In genomic region chr2:70140978-70141753, GRCh38 we compare ENCODE assay signal across 1 cellular context.
TF ChIP-seq lines count a peak whose summit lies in the region.

No MANE protein-coding gene starts in this region.

TF ChIP-seq in HepG2, 621 proteins besides CTCF, POLR2A, EP300 and RAD21 (continued from another document and continues in another):
- TF ChIP-seq HOMEZ (CRISPR knock-in tag; IDR thresholded peaks at IDR 0.05; ENCODE audit: low read depth) (no peak), GATAD2A (CRISPR knock-in tag; IDR thresholded peaks at IDR 0.05) (peak; percentile 6; the same call in 1 of the 2 replicates), ZNF597 (CRISPR knock-in tag; IDR thresholded peaks at IDR 0.05) (no peak), ZBED4 (CRISPR knock-in tag; IDR thresholded peaks at IDR 0.05; ENCODE audit: borderline replicate concordance) (no peak), GRHL1 (CRISPR knock-in tag; conservative IDR thresholded peaks at IDR 0.05) (no peak), ZC3H4 (CRISPR knock-in tag; IDR thresholded peaks at IDR 0.05; ENCODE audit: borderline replicate concordance) (peak; percentile 87), RFXAP (CRISPR knock-in tag; IDR thresholded peaks at IDR 0.05; ENCODE audit: borderline replicate concordance) (no peak), SMC3 (IDR thresholded peaks at IDR 0.05; ENCODE audit: low read length) (peak; percentile 11; the same call in 1 of the 2 replicates), ZNF446 (CRISPR knock-in tag; IDR thresholded peaks at IDR 0.05) (peak; percentile 58; the same call in 1 of the 2 replicates), ZNF382 (CRISPR knock-in tag; IDR thresholded peaks at IDR 0.05; ENCODE audit: borderline replicate concordance) (no peak), SYNCRIP (IDR thresholded peaks at IDR 0.05; ENCODE audit: insufficient read depth, low read depth, low read length) (no peak), YY1 (IDR thresholded peaks at IDR 0.05; ENCODE audit: insufficient read depth, insufficient replicate concordance, low read depth, low read length) (peak; percentile 0), XRCC5 (optimal IDR thresholded peaks at IDR 0.05; ENCODE audit: low read length) (no peak), ARID3A (IDR thresholded peaks at IDR 0.05; ENCODE audit: low read depth, low read length) (no peak), ZNF30 (CRISPR knock-in tag; IDR thresholded peaks at IDR 0.05) (no peak), MXD1 (CRISPR knock-in tag; IDR thresholded peaks at IDR 0.05) (no peak), ZNF652 (CRISPR knock-in tag; IDR thresholded peaks at IDR 0.05; ENCODE audit: borderline replicate concordance, low read depth) (peak; percentile 92), SKI (IDR thresholded peaks at IDR 0.05; ENCODE audit: partially characterized antibody) (no peak), KDM6A (CRISPR knock-in tag; IDR thresholded peaks at IDR 0.05; ENCODE audit: low read depth) (no peak), NBN (conservative IDR thresholded peaks at IDR 0.05) (no peak), NCOA5 (CRISPR knock-in tag; IDR thresholded peaks at IDR 0.05) (no peak), JUND (CRISPR knock-in tag; IDR thresholded peaks at IDR 0.05) (no peak), ZNF614 (CRISPR knock-in tag; IDR thresholded peaks at IDR 0.05; ENCODE audit: borderline replicate concordance) (peak; percentile 21; the same call in 1 of the 2 replicates), ZBTB8A (CRISPR knock-in tag; IDR thresholded peaks at IDR 0.05; ENCODE audit: borderline replicate concordance, low read depth) (no peak), ZNF572 (CRISPR knock-in tag; IDR thresholded peaks at IDR 0.05) (0 out of 2 replicates have a peak, but pooled peaks have one; percentile 8), HOXA9 (CRISPR knock-in tag; IDR thresholded peaks at IDR 0.05; ENCODE audit: borderline replicate concordance) (no peak), ZNF205 (CRISPR knock-in tag; IDR thresholded peaks at IDR 0.05) (no peak), ZNF224 (CRISPR knock-in tag; IDR thresholded peaks at IDR 0.05) (no peak; the same call in 1 of the 2 replicates), TRIM24 (CRISPR knock-in tag; IDR thresholded peaks at IDR 0.05) (no peak), GLI4 (CRISPR knock-in tag; IDR thresholded peaks at IDR 0.05; ENCODE audit: borderline replicate concordance) (no peak), SP4 (CRISPR knock-in tag; IDR thresholded peaks at IDR 0.05) (no peak), POGK (CRISPR knock-in tag; conservative IDR thresholded peaks at IDR 0.05) (0 out of 2 replicates have a peak, but pooled peaks have one; percentile 20), RERE (CRISPR knock-in tag; IDR thresholded peaks at IDR 0.05; ENCODE audit: low read depth) (no peak), ZBTB7A (CRISPR knock-in tag; IDR thresholded peaks at IDR 0.05) (no peak), ZNF317 (CRISPR knock-in tag; IDR thresholded peaks at IDR 0.05) (no peak), HNF4A (CRISPR knock-in tag; IDR thresholded peaks at IDR 0.05) (no peak), GABPA (IDR thresholded peaks at IDR 0.05; ENCODE audit: low read depth, low read length) (no peak), GABPA (CRISPR knock-in tag; IDR thresholded peaks at IDR 0.05; ENCODE audit: low read depth) (no peak), ZNF350 (CRISPR knock-in tag; IDR thresholded peaks at IDR 0.05; ENCODE audit: borderline replicate concordance, low read depth) (peak; percentile 68; the same call in 1 of the 2 replicates), ZNF501 (CRISPR knock-in tag; IDR thresholded peaks at IDR 0.05) (no peak), KAT8 (CRISPR knock-in tag; IDR thresholded peaks at IDR 0.05) (no peak), SATB2 (CRISPR knock-in tag; IDR thresholded peaks at IDR 0.05) (no peak), GABPB1 (CRISPR knock-in tag; IDR thresholded peaks at IDR 0.05) (no peak; the same call in 1 of the 2 replicates), SP1 (IDR thresholded peaks at IDR 0.05) (no peak), SP1 (CRISPR knock-in tag; IDR thresholded peaks at IDR 0.05) (no peak), ATF5 (CRISPR knock-in tag; IDR thresholded peaks at IDR 0.05; ENCODE audit: low read depth) (no peak), PITX1 (CRISPR knock-in tag; IDR thresholded peaks at IDR 0.05) (0 out of 2 replicates have a peak, but pooled peaks have one; percentile 13), ZSCAN25 (CRISPR knock-in tag; IDR thresholded peaks at IDR 0.05) (no peak), MEIS1 (CRISPR knock-in tag; IDR thresholded peaks at IDR 0.05; ENCODE audit: borderline replicate concordance) (no peak), ZNF878 (CRISPR knock-in tag; IDR thresholded peaks at IDR 0.05) (no peak; the same call in 1 of the 2 replicates), SCMH1 (CRISPR knock-in tag; IDR thresholded peaks at IDR 0.05; ENCODE audit: borderline replicate concordance) (no peak), ZNF709 (CRISPR knock-in tag; IDR thresholded peaks at IDR 0.05) (no peak)
